In genomic region chr1:61284933-61285332, GRCh38 we compare ENCODE assay signal across 23 cellular contexts.
DNase-seq lines count a peak whose midpoint lies in the region; ATAC-seq and TF ChIP-seq lines count a peak whose summit lies in the region.
"Had no signal": no experiment of that assay in that cellular context is flagged by ENCODE, and none has a peak within 500 bp of the region (broad histone marks: within the 10 kb centered on the region; RNA-seq: fewer than 3 reads in every experiment).

No MANE protein-coding gene starts in this region.

- CTCF ChIA-PET in MCF 10A (lab: Yijun Ruan, JAX), result interaction anchor here (0.8 to 2.3 kb wide), 4 partner anchors 54 to 235 kb away, joined by 3 to 14 read pairs (median 6); no protein-coding TSS in a partner anchor

- H3K27ac Mint-ChIP-seq in MCF 10A (ENCODE audit: low read depth, unreplicated experiment), result no peak overlapping the region
- no peak overlapping the region for H3K27ac Mint-ChIP-seq in endodermal cell
- H3K27ac Mint-ChIP-seq in natural killer cell, result no peak overlapping the region
- H3K27ac Mint-ChIP-seq: nephron progenitor cell; T-helper 2 cell treated with Interferon-gamma antibody and Interleukin-4, amounts not matched to agents 5 μg/mL and 100 μg/mL, for 36 hours; type B pancreatic cell had no signal

- H3K4me3 Mint-ChIP-seq in MCF 10A (ENCODE audit: unreplicated experiment) (no peak overlapping the region), endodermal cell (no peak overlapping the region), natural killer cell (no peak overlapping the region)
- H3K4me3 Mint-ChIP-seq: nephron progenitor cell; T-helper 2 cell treated with Interferon-gamma antibody and Interleukin-4, amounts not matched to agents 5 μg/mL and 100 μg/mL, for 36 hours; type B pancreatic cell had no signal

- H3K27me3 ChIP-seq in breast epithelium (no peaks in the 10 kb centered on the region), endodermal cell (ENCODE audit: control insufficient read depth, insufficient read depth, low read length, poor library complexity, severe bottlenecking) (no peaks in the 10 kb centered on the region), aorta (ENCODE audit: control insufficient read depth in 1 of 2, insufficient read depth in 2 of 2, low read length in 1 of 2) (no peaks in the 10 kb centered on the region), BE2C (no peaks in the 10 kb centered on the region)
- H3K27me3 ChIP-seq: right atrium auricular region, spleen had no signal

- H3K9ac ChIP-seq in endodermal cell (ENCODE audit: extremely low read depth, low read length, poor library complexity, severe bottlenecking), result no peak overlapping the region
- H3K9ac ChIP-seq: parathyroid adenoma had no signal

- BruUV-seq in MCF 10A (replicated peaks; lab: Mats Ljungman, UMichigan), result no TSS peak

- TF ChIP-seq CTCF in breast epithelium (IDR thresholded peaks at IDR 0.05) (no peak), MCF 10A (IDR thresholded peaks at IDR 0.05; ENCODE audit: unreplicated experiment) (no peak), endodermal cell (conservative IDR thresholded peaks at IDR 0.05) (no peak), BE2C (IDR thresholded peaks at IDR 0.05; ENCODE audit: low read depth, low read length) (no peak), natural killer cell (IDR thresholded peaks at IDR 0.05) (no peak)

- intact Hi-C loops in breast epithelium (cut with DNase I; ENCODE audit: low total_unique reads), result no loop called here
- intact Hi-C loops in MCF 10A (cut with micrococcal nuclease), result loop anchor here (2.0 kb wide), 1 partner anchor 54 kb away; no protein-coding TSS in a partner anchor
- intact Hi-C loops in aorta (cut with DNase I), result loop anchor here (5.0 kb wide), 3 partner anchors 38 to 203 kb away; partner anchors contain the start of gene NFIA (in 1 of the 2)
- intact Hi-C loops in natural killer cell (cut with micrococcal nuclease), result no loop called here

- H3K27me3 Mint-ChIP-seq in MCF 10A (ENCODE audit: insufficient read depth, unreplicated experiment) (no peaks in the 10 kb centered on the region), endodermal cell (ENCODE audit: insufficient read depth) (no peaks in the 10 kb centered on the region), natural killer cell (ENCODE audit: low read depth in 2 of 2) (peaks cover 3 to 4% of the 10 kb centered on the region in 2 donors)
- H3K27me3 Mint-ChIP-seq: type B pancreatic cell had no signal

- ATAC-seq in aorta (ENCODE audit: low FRiP score), result no peak
- no peak for ATAC-seq in natural killer cell
- ATAC-seq: lower lobe of right lung, mucosa of descending colon, Right ventricle myocardium inferior had no signal

- DNase-seq in breast epithelium (ENCODE audit: low spot score in 2 of 2) (no peak), MCF 10A (ENCODE audit: unreplicated experiment) (no peak), NCI-H2171 treated with DMSO at 0.1 percent for 48 hours (lab: John Stamatoyannopoulos, UW) (peak; percentile 69), endodermal cell (no peak), aorta (no peak), BE2C (no peak), natural killer cell (no peak), hippocampal formation (lab: John Stamatoyannopoulos, UW) (no peak)
- DNase-seq: activated CD4-positive, alpha-beta T cell treated with anti-CD3 and anti-CD28 coated beads for 4 hours; activated gamma-delta T cell; activated T-cell treated with anti-CD3 and anti-CD28 coated beads for 4 hours; DMS53; GDM1; KG1; lower lobe of right lung; mucosa of descending colon; nephron progenitor cell; spleen had no signal

- H3K36me3 Mint-ChIP-seq in MCF 10A (ENCODE audit: insufficient read depth, unreplicated experiment) (peaks cover 11% of the 10 kb centered on the region), endodermal cell (ENCODE audit: low read depth) (no peaks in the 10 kb centered on the region), natural killer cell (no peaks in the 10 kb centered on the region)

- no peaks in the 10 kb centered on the region for H3K36me3 ChIP-seq in breast epithelium
- no peaks in the 10 kb centered on the region for H3K36me3 ChIP-seq in endodermal cell (ENCODE audit: control insufficient read depth, insufficient read depth, low read length)
- H3K36me3 ChIP-seq in aorta (ENCODE audit: control insufficient read depth in 1 of 2, insufficient read depth in 2 of 2, low read length in 1 of 2), result no peaks in the 10 kb centered on the region
- H3K36me3 ChIP-seq in BE2C, result no peaks in the 10 kb centered on the region
- H3K36me3 ChIP-seq: lower lobe of right lung, right atrium auricular region, spleen had no signal

- H3K4me1 Mint-ChIP-seq in MCF 10A (ENCODE audit: insufficient read depth, unreplicated experiment) (peaks cover 37% of the 10 kb centered on the region), endodermal cell (peaks cover 24% of the 10 kb centered on the region), natural killer cell (no peaks in the 10 kb centered on the region)

- WGBS in endodermal cell (ENCODE audit: insufficient coverage in 1 of 2, insufficient read length in 1 of 2), 2 experiments, result 94 to 100% methylated on average over 2 to 4 of the region's 5 CpGs
- 88 to 92% methylated on average over 5 of the region's 5 CpGs for WGBS in aorta, 2 donors

- H3K4me3 ChIP-seq in breast epithelium, result no peak overlapping the region
- no peak overlapping the region for H3K4me3 ChIP-seq in endodermal cell (ENCODE audit: low read length)
- H3K4me3 ChIP-seq in aorta (ENCODE audit: low read length in 2 of 2), result no peak overlapping the region
- no peak overlapping the region for H3K4me3 ChIP-seq in BE2C (ENCODE audit: low read depth, low read length)
- H3K4me3 ChIP-seq: lower lobe of right lung, mucosa of descending colon, right atrium auricular region, spleen had no signal

- peak overlapping the region; percentile 33 to 79 for H3K27ac ChIP-seq in breast epithelium
- peak overlapping the region; percentile 61 for H3K27ac ChIP-seq in endodermal cell (ENCODE audit: low read depth, low read length)
- peak overlapping the region; percentile 14 to 45 for H3K27ac ChIP-seq in aorta (ENCODE audit: low read depth in 1 of 2, low read length in 2 of 2)
- H3K27ac ChIP-seq: lower lobe of right lung, parathyroid adenoma, right atrium auricular region, spleen had no signal

- H3K9me3 ChIP-seq in breast epithelium, result no peaks in the 10 kb centered on the region
- H3K9me3 ChIP-seq in endodermal cell (ENCODE audit: control insufficient read depth, low read length), result no peaks in the 10 kb centered on the region
- H3K9me3 ChIP-seq in aorta (ENCODE audit: control insufficient read depth, low read length), result no peaks in the 10 kb centered on the region
- no peaks in the 10 kb centered on the region for H3K9me3 ChIP-seq in BE2C
- H3K9me3 ChIP-seq: lower lobe of right lung, mucosa of descending colon, right atrium auricular region, spleen had no signal

- H3K4me1 ChIP-seq in breast epithelium (no peaks in the 10 kb centered on the region), endodermal cell (ENCODE audit: control insufficient read depth, insufficient read depth, low read length) (peaks cover 5% of the 10 kb centered on the region), aorta (ENCODE audit: control insufficient read depth in 1 of 2, insufficient read depth in 2 of 2, low read length in 2 of 2) (peaks cover 10 to 21% of the 10 kb centered on the region in 2 donors), BE2C (0 out of 2 replicates have a peak, but pooled peaks cover 3% of the 10 kb centered on the region)
- H3K4me1 ChIP-seq: parathyroid adenoma, spleen had no signal

- POLR2A ChIA-PET in MCF 10A (lab: Yijun Ruan, JAX), result interaction anchor here (0.6 to 3.0 kb wide), 18 partner anchors 12 to 993 kb away, joined by 3 to 16 read pairs (median 4); no protein-coding TSS in a partner anchor

- H3K9me3 Mint-ChIP-seq in MCF 10A (ENCODE audit: unreplicated experiment), result no peaks in the 10 kb centered on the region
- H3K9me3 Mint-ChIP-seq in endodermal cell, result no peaks in the 10 kb centered on the region
- no peaks in the 10 kb centered on the region for H3K9me3 Mint-ChIP-seq in natural killer cell
- H3K9me3 Mint-ChIP-seq: nephron progenitor cell; T-helper 2 cell treated with Interferon-gamma antibody and Interleukin-4, amounts not matched to agents 5 μg/mL and 100 μg/mL, for 36 hours; type B pancreatic cell had no signal

- no peak for TF ChIP-seq POLR2A in breast epithelium (IDR thresholded peaks at IDR 0.05)

Comparison
In these comparisons a context has a peak if more than half of its experiments do, and no peak if none do; other contexts are left out.
1. intact Hi-C loops: an anchor here in MCF 10A (2.0 kb wide) and aorta (5.0 kb wide); none called in breast epithelium and natural killer cell.